In the genomic region with DNA sequence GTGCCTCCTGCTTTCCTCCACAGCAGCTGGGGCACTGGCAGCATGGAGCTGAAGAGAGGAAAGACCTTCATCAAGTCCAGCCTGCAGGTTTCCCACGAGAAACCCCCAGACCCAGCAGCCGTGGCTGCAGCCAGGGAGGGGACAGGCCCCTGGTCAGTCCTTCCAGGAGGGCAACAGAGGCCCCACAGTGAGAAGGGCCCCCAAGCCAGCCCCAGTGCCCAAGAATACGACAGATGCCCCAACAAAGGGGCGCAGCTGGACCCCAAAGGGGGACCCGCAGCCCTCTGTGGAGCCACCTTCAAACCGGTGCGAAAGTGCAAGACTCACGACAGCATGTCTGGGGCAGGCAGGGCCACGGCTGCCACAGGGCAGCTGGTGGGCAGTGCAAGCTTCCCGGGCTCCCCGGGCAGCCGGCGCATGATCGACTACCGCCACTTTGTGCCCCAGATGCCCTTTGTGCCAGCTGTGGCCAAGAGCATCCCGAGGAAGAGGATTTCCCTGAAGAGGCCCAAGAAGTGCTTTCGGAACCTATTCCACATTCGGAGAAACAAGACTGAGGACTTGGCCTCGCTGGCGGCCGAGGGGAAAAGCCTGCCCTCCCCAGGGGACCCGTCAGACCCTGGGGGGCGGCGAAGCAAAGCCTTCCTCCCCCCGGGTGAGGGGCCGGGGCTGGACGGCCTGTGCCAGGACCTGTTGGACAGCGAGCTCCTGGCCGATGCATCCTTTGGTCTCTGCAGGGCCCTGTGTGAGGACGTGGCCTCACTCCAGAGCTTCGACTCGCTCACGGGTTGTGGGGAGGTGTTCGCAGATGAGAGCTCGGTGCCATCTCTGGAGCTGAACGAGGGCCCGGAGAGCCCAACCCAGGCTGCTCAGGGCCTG, we compare ENCODE assay signal across 31 cellular contexts. TPM values are rescaled to one million over a fixed set of nuclear protein-coding genes. Genes with fewer than 3 reads are reported as not detected.
"Had no signal": no experiment of that assay in that cellular context is flagged by ENCODE, and none has a peak within 500 bp of the region (broad histone marks: within the 10 kb centered on the region; RNA-seq: fewer than 3 reads in every experiment).

No MANE protein-coding gene starts in this region.

- H3K27me3 ChIP-seq: thyroid gland had no signal

- H3K9ac ChIP-seq: parathyroid adenoma had no signal

- DNase-seq: effector CD4-positive, alpha-beta T cell; endodermal cell; erythroblast; foreskin melanocyte; heart right ventricle; hypothalamus; natural killer cell; nucleus accumbens; sigmoid colon; stimulated activated CD4-positive, alpha-beta T cell treated with anti-CD3 and anti-CD28 coated beads, Interleukin-12 subunit alpha, Interleukin-12 subunit beta, amount 100 ng/mL, for 4 hours; stimulated activated naive CD4-positive, alpha-beta T cell; thyroid gland; uterus had no signal

- ATAC-seq: left lobe of liver, natural killer cell had no signal

- H3K9me3 ChIP-seq: heart right ventricle, prostate gland, sigmoid colon, suprapubic skin, thyroid gland, upper lobe of left lung, uterus had no signal

- H3K27ac ChIP-seq: coronary artery, heart right ventricle, parathyroid adenoma, prostate gland, sigmoid colon, skin epidermis, suprapubic skin, thyroid gland, upper lobe of left lung, uterus had no signal

- H3K4me3 ChIP-seq: coronary artery, heart right ventricle, prostate gland, sigmoid colon, skin epidermis, suprapubic skin, thyroid gland, upper lobe of left lung, uterus had no signal

- H2AFZ ChIP-seq: parathyroid adenoma had no signal

- FAIRE-seq: endothelial cell of umbilical vein, islet of Langerhans had no signal

- H3K4me1 ChIP-seq: heart right ventricle, prostate gland, sigmoid colon, suprapubic skin, thyroid gland, upper lobe of left lung, uterus had no signal

- H3K36me3 ChIP-seq: heart right ventricle, prostate gland, sigmoid colon, suprapubic skin, thyroid gland, upper lobe of left lung, uterus had no signal

RNA-seq across cellular contexts. Expression of gene AMER3, which starts 6.9 kb away (rescaled TPM):
- total RNA-seq: chondrocyte, dermis microvascular lymphatic vessel endothelial cell, endothelial cell of umbilical vein, glomerular endothelial cell, heart right ventricle, left lobe of liver, lower leg skin, mesothelial cell of epicardium, myocyte, natural killer cell, renal cortical epithelial cell, suprapubic skin, upper lobe of left lung had no signal
- polyA plus RNA-seq: endothelial cell of umbilical vein, heart right ventricle had no signal

RNA-seq across cellular contexts. Expression of gene GPR148, which starts 33.4 kb away (rescaled TPM):
- total RNA-seq: chondrocyte, dermis microvascular lymphatic vessel endothelial cell, endodermal cell, endothelial cell of umbilical vein, glomerular endothelial cell, heart right ventricle, left lobe of liver, lower leg skin, mesothelial cell of epicardium, mucosa of gallbladder, myocyte, natural killer cell, neural crest cell, prostate gland, sigmoid colon, suprapubic skin, thyroid gland, upper lobe of left lung, uterus had no signal
- polyA plus RNA-seq: endothelial cell of umbilical vein, heart right ventricle had no signal
